In the genomic region with DNA sequence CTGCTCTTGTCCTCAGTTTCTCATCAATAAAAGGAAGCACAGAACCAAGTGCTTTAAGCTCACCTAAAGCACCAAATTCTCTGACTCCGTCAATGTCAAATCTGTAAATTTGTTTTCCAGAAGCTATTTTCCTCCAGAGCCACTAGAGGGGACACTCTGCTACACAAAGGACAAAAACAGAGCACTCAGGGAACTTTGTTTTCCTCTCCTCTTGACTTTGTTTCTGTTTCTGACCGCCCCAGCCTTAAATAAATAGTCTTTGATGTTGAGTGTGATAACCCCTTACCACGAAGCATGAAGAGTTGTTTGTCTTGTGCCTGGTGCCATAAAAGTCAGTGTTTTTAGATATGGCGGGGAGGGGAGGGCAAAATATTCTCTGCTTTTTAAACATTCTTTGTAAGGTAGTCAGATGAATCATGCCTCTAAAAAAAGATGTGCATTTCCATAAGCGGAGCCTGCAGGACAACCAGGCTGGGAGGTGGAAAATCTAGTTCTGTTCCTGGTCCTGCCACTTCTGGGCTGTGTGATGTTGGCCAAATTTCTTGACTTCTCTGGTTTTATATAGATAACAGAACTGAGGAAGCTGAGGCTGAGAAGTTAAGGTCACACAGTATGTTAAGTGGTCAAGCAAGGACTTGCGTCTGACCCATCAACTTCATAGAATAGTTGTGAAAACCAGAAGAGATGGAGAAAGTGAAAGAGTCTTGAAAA, we compare ENCODE assay signal across 8 cellular contexts.
A peak's percentile ranks its signal among the peaks of the same experiment; 100 is the strongest.
DNase-seq lines count a peak whose midpoint lies in the region; ATAC-seq and TF ChIP-seq lines count a peak whose summit lies in the region.

No MANE protein-coding gene starts in this region.

- H3K4me3 ChIP-seq in LNCaP clone FGC (ENCODE audit: low read depth, low read length) (no peak overlapping the region), epithelial cell of esophagus (ENCODE audit: low read length) (no peak overlapping the region), mucosa of rectum (ENCODE audit: low read length in 2 of 2) (peak overlapping the region; percentile 53 to 67)

- peak; percentile 50 for DNase-seq in DMS79 treated with DMSO at 0.1 percent for 48 hours (lab: John Stamatoyannopoulos, UW)
- no peak for DNase-seq in LNCaP clone FGC (ENCODE audit: low read depth)
- DNase-seq in SKM-1 (lab: John Stamatoyannopoulos, UW; ENCODE audit: unreplicated experiment): peak; percentile 7
- DNase-seq in epithelial cell of esophagus (ENCODE audit: low read depth): peak; percentile 76
- no peak for DNase-seq in 8988T

- H3K9me3 ChIP-seq in mucosa of rectum (ENCODE audit: control insufficient read depth in 2 of 2, low read length in 2 of 2): no peaks in the 10 kb centered on the region

- ATAC-seq in GM21390 (IDR thresholded peaks at IDR 0.05; ENCODE audit: unreplicated experiment): peak; percentile 72
- ATAC-seq in GM21528 (IDR thresholded peaks at IDR 0.05; ENCODE audit: low FRiP score, unreplicated experiment): no peak

- no peaks in the 10 kb centered on the region for H3K27me3 ChIP-seq in mucosa of rectum (ENCODE audit: control insufficient read depth in 2 of 2, insufficient read depth in 2 of 2, low read length in 2 of 2)

- peak overlapping the region; percentile 41 to 63 for H3K9ac ChIP-seq in mucosa of rectum (ENCODE audit: low read depth in 1 of 2, low read length in 2 of 2)

- H3K36me3 ChIP-seq in mucosa of rectum (ENCODE audit: control insufficient read depth in 2 of 2, insufficient read depth in 2 of 2, low read length in 2 of 2): no peaks in the 10 kb centered on the region

- TF ChIP-seq CTCF in LNCaP clone FGC (IDR thresholded peaks at IDR 0.05; ENCODE audit: control insufficient read depth, extremely low read depth, insufficient read depth) (peak; percentile 77), epithelial cell of esophagus (IDR thresholded peaks at IDR 0.05; ENCODE audit: insufficient read depth, low read depth, low read length, missing control alignments) (peak; percentile 89)

- peak overlapping the region; percentile 46 to 49 for H3K27ac ChIP-seq in mucosa of rectum (ENCODE audit: low read depth in 2 of 2, low read length in 2 of 2)

- peaks cover 3 to 7% of the 10 kb centered on the region in 2 donors for H3K4me1 ChIP-seq in mucosa of rectum (ENCODE audit: control insufficient read depth in 2 of 2, insufficient read depth in 2 of 2, low read length in 2 of 2)

Comparison
In these comparisons a context has a peak if more than half of its experiments do, and no peak if none do; other contexts are left out.
1. DNase-seq: peak in DMS79 treated with DMSO at 0.1 percent for 48 hours (single experiment), SKM-1 (single experiment) and epithelial cell of esophagus (single experiment); none in LNCaP clone FGC (single experiment) and 8988T (single experiment).
2. H3K4me3 ChIP-seq: peak in mucosa of rectum (2 of 2); none in LNCaP clone FGC (single experiment) and epithelial cell of esophagus (single experiment).